ENCODE assay signal across 35 cellular contexts in genomic region chr2:184756161-184756560, GRCh38.
"Had no signal": no experiment of that assay in that cellular context is flagged by ENCODE, and none has a peak within 500 bp of the region (broad histone marks: within the 10 kb centered on the region; RNA-seq: fewer than 3 reads in every experiment).

No MANE protein-coding gene starts in this region.

- H3K27me3 Mint-ChIP-seq: activated CD4-positive, alpha-beta memory T cell treated with anti-CD3 and anti-CD28 coated beads, Interleukin-2, amount 10 ng/mL, durations not matched to agents 7 days and 5 days; activated CD4-positive, alpha-beta T cell treated with anti-CD3 and anti-CD28 coated beads for 36 hours; activated CD4-positive, alpha-beta T cell treated with anti-CD3 and anti-CD28 coated beads, Interleukin-2, amount 10 ng/mL, durations not matched to agents 7 days and 5 days; activated naive CD8-positive, alpha-beta T cell treated with anti-CD3 and anti-CD28 coated beads for 36 hours; activated T-helper 17 cell treated with anti-CD3 and anti-CD28 coated beads, Interleukin-2, amount 50 U/mL, for 72 hours had no signal

- FAIRE-seq: astrocyte, colon, TTC549 had no signal

- H3K4me3 Mint-ChIP-seq: activated CD4-positive, alpha-beta memory T cell treated with anti-CD3 and anti-CD28 coated beads, Interleukin-2, amount 10 ng/mL, durations not matched to agents 7 days and 5 days; activated CD4-positive, alpha-beta T cell treated with anti-CD3 and anti-CD28 coated beads for 36 hours; activated CD4-positive, alpha-beta T cell treated with anti-CD3 and anti-CD28 coated beads, Interleukin-2, amount 10 ng/mL, durations not matched to agents 7 days and 5 days; activated naive CD4-positive, alpha-beta T cell treated with anti-CD3 and anti-CD28 coated beads for 36 hours; activated naive CD8-positive, alpha-beta T cell treated with anti-CD3 and anti-CD28 coated beads for 36 hours; activated T-cell treated with anti-CD3 and anti-CD28 coated beads, Interleukin-2, amount 50 U/mL, for 4 hours; activated T-cell treated with anti-CD3 and anti-CD28 coated beads, Interleukin-2, amount 50 U/mL, for 72 hours; activated T-helper 1 cell treated with anti-CD3 and anti-CD28 coated beads, Interleukin-12 subunit alpha, Interleukin-12 subunit beta, Interleukin-2, Interleukin-4 antibody, amounts not matched to agents 30 ng/mL and 10 ng/mL and 1 ng/mL, durations not matched to agents 14 hours and 24 hours and 36 hours; activated T-helper 17 cell treated with anti-CD3 and anti-CD28 coated beads, Interleukin-2, amount 50 U/mL, for 72 hours; T-helper 1 cell treated with Interleukin-12 subunit alpha and Interleukin-12 subunit beta and Interleukin-4 antibody, amounts not matched to agents 30 μg/mL and 1 μg/mL, for 36 hours; T-helper 2 cell treated with Interferon-gamma antibody and Interleukin-4, amounts not matched to agents 5 μg/mL and 100 μg/mL, for 36 hours had no signal

- H3K4me1 Mint-ChIP-seq: activated CD4-positive, alpha-beta memory T cell treated with anti-CD3 and anti-CD28 coated beads, Interleukin-2, amount 10 ng/mL, durations not matched to agents 7 days and 5 days; activated CD4-positive, alpha-beta T cell treated with anti-CD3 and anti-CD28 coated beads for 36 hours; activated CD4-positive, alpha-beta T cell treated with anti-CD3 and anti-CD28 coated beads, Interleukin-2, amount 10 ng/mL, durations not matched to agents 7 days and 5 days; activated naive CD8-positive, alpha-beta T cell treated with anti-CD3 and anti-CD28 coated beads for 36 hours; activated T-helper 17 cell treated with anti-CD3 and anti-CD28 coated beads, Interleukin-2, amount 50 U/mL, for 72 hours had no signal

- H3K27ac Mint-ChIP-seq: activated CD4-positive, alpha-beta memory T cell treated with anti-CD3 and anti-CD28 coated beads, Interleukin-2, amount 10 ng/mL, durations not matched to agents 7 days and 5 days; activated CD4-positive, alpha-beta T cell treated with anti-CD3 and anti-CD28 coated beads for 36 hours; activated CD4-positive, alpha-beta T cell treated with anti-CD3 and anti-CD28 coated beads, Interleukin-2, amount 10 ng/mL, durations not matched to agents 7 days and 5 days; activated naive CD4-positive, alpha-beta T cell treated with anti-CD3 and anti-CD28 coated beads for 36 hours; activated naive CD4-positive, alpha-beta T cell treated with anti-CD3 and anti-CD28 coated beads, Interleukin-2, amount 50 U/mL, for 72 hours; activated naive CD8-positive, alpha-beta T cell treated with anti-CD3 and anti-CD28 coated beads for 36 hours; activated T-cell treated with anti-CD3 and anti-CD28 coated beads, Interleukin-2, amount 50 U/mL, for 72 hours; activated T-helper 1 cell treated with anti-CD3 and anti-CD28 coated beads, Interleukin-12 subunit alpha, Interleukin-12 subunit beta, Interleukin-2, Interleukin-4 antibody, amounts not matched to agents 30 ng/mL and 10 ng/mL and 1 ng/mL, durations not matched to agents 14 hours and 24 hours and 36 hours; activated T-helper 17 cell treated with anti-CD3 and anti-CD28 coated beads, Interleukin-2, amount 50 U/mL, for 72 hours; T-helper 1 cell treated with Interleukin-12 subunit alpha and Interleukin-12 subunit beta and Interleukin-4 antibody, amounts not matched to agents 30 μg/mL and 1 μg/mL, for 36 hours; T-helper 2 cell treated with Interferon-gamma antibody and Interleukin-4, amounts not matched to agents 5 μg/mL and 100 μg/mL, for 36 hours had no signal

- H3K9me3 Mint-ChIP-seq: activated CD4-positive, alpha-beta T cell treated with anti-CD3 and anti-CD28 coated beads, Interleukin-2, amount 10 ng/mL, durations not matched to agents 7 days and 5 days; activated T-helper 1 cell treated with anti-CD3 and anti-CD28 coated beads, Interleukin-12 subunit alpha, Interleukin-12 subunit beta, Interleukin-2, Interleukin-4 antibody, amounts not matched to agents 30 ng/mL and 10 ng/mL and 1 ng/mL, durations not matched to agents 14 hours and 24 hours and 36 hours; T-helper 1 cell treated with Interleukin-12 subunit alpha and Interleukin-12 subunit beta and Interleukin-4 antibody, amounts not matched to agents 30 μg/mL and 1 μg/mL, for 36 hours; T-helper 2 cell treated with Interferon-gamma antibody and Interleukin-4, amounts not matched to agents 5 μg/mL and 100 μg/mL, for 36 hours had no signal

- DNase-seq: activated CD4-positive, alpha-beta memory T cell treated with anti-CD3 and anti-CD28 coated beads, Interleukin-2, amount 10 ng/mL, durations not matched to agents 7 days and 5 days; activated CD4-positive, alpha-beta T cell treated with anti-CD3 and anti-CD28 coated beads for 1 hour; activated CD4-positive, alpha-beta T cell treated with anti-CD3 and anti-CD28 coated beads for 36 hours; activated CD4-positive, alpha-beta T cell treated with anti-CD3 and anti-CD28 coated beads for 48 hours; activated CD4-positive, alpha-beta T cell treated with anti-CD3 and anti-CD28 coated beads, Interleukin-2, amount 10 ng/mL, durations not matched to agents 7 days and 5 days; activated CD4-positive, alpha-beta T cell treated with anti-CD3 and anti-CD28 coated beads, Interleukin-2, amount 50 U/mL, for 48 hours; activated CD4-positive, CD25-positive, alpha-beta regulatory T cell; activated CD8-positive, alpha-beta memory T cell treated with anti-CD3 and anti-CD28 coated beads, Interleukin-2, amount 50 U/mL, for 4 hours; activated effector memory CD4-positive, alpha-beta T cell treated with anti-CD3 and anti-CD28 coated beads, Interleukin-2, amount 50 U/mL, for 16 hours; activated gamma-delta T cell treated with Interleukin-2 at 50 U/mL for 16 hours; activated naive CD4-positive, alpha-beta T cell; activated naive CD4-positive, alpha-beta T cell treated with anti-CD3 and anti-CD28 coated beads for 36 hours; activated naive CD4-positive, alpha-beta T cell treated with anti-CD3 and anti-CD28 coated beads, Interleukin-2, amount 50 U/mL, for 16 hours; activated naive CD8-positive, alpha-beta T cell treated with anti-CD3 and anti-CD28 coated beads for 36 hours; activated T-cell treated with anti-CD3 and anti-CD28 coated beads for 4 hours; activated T-cell treated with anti-CD3 and anti-CD28 coated beads, Interleukin-2, amount 50 U/mL, for 1 hour; activated T-cell treated with anti-CD3 and anti-CD28 coated beads, Interleukin-2, amount 50 U/mL, for 4 hours; activated T-cell treated with anti-CD3 and anti-CD28 coated beads, Interleukin-2, amount 50 U/mL, for 72 hours; adrenal gland; amniotic stem cell; aorta; body of pancreas; brain microvascular endothelial cell; central memory CD4-positive, alpha-beta T cell; T-helper 2 cell; T-helper 9 cell had no signal

- ATAC-seq: activated CD4-positive, alpha-beta T cell treated with anti-CD3 and anti-CD28 coated beads for 36 hours; activated CD4-positive, CD25-positive, alpha-beta regulatory T cell treated with anti-CD3 and anti-CD28 coated beads, Interleukin-2, amount 50 U/mL, for 24 hours; activated naive CD4-positive, alpha-beta T cell treated with anti-CD3 and anti-CD28 coated beads, Interleukin-2, amount 50 U/mL, for 72 hours; activated T-cell treated with anti-CD3 and anti-CD28 coated beads, Interleukin-2, amount 50 U/mL, for 4 hours; activated T-cell treated with anti-CD3 and anti-CD28 coated beads, Interleukin-2, amount 50 U/mL, for 72 hours; activated T-helper 17 cell treated with anti-CD3 and anti-CD28 coated beads, Interleukin-2, amount 50 U/mL, for 72 hours; body of pancreas had no signal

- H3K36me3 Mint-ChIP-seq: activated naive CD4-positive, alpha-beta T cell treated with anti-CD3 and anti-CD28 coated beads, Interleukin-2, amount 50 U/mL, for 72 hours; activated naive CD8-positive, alpha-beta T cell treated with anti-CD3 and anti-CD28 coated beads for 36 hours had no signal
